Comparison of ENCODE assay signal across 17 cellular contexts in genomic region chr5:57207681-57208080, GRCh38. TPM values are rescaled to one million over a fixed set of nuclear protein-coding genes. Genes with fewer than 3 reads are reported as not detected.
DNase-seq lines count a peak whose midpoint lies in the region; ATAC-seq and TF ChIP-seq lines count a peak whose summit lies in the region.
"Had no signal": no experiment of that assay in that cellular context is flagged by ENCODE, and none has a peak within 500 bp of the region (broad histone marks: within the 10 kb centered on the region; RNA-seq: fewer than 3 reads in every experiment).

No MANE protein-coding gene starts in this region.

- TF ChIP-seq CTCF in CD14-positive monocyte (IDR thresholded peaks at IDR 0.05) (no peak), heart left ventricle (IDR thresholded peaks at IDR 0.05) (no peak), neural crest cell (conservative IDR thresholded peaks at IDR 0.05) (no peak), GM13976 (IDR thresholded peaks at IDR 0.05; ENCODE audit: borderline replicate concordance, control extremely low read depth, extremely low read depth, insufficient read depth, missing control alignments) (no peak)

- H3K27me3 Mint-ChIP-seq in CD14-positive monocyte (ENCODE audit: low read depth in 3 of 3) (peaks cover 0 to 1% (median 0%) of the 10 kb centered on the region in 3 donors), T-helper 17 cell (no peaks in the 10 kb centered on the region), neural crest cell (ENCODE audit: low read depth) (no peaks in the 10 kb centered on the region)
- H3K27me3 Mint-ChIP-seq: activated naive CD8-positive, alpha-beta T cell treated with anti-CD3 and anti-CD28 coated beads for 36 hours had no signal

- ATAC-seq in T-helper 17 cell (no peak), heart left ventricle (peak; percentile 94 to 96 (median 95))

- in situ Hi-C loops in GM13976 (cut with MboI; ENCODE audit: low sequenced_read_pairs, unreplicated experiment): no loop called here

- H3K27ac ChIP-seq in heart left ventricle: peak overlapping the region; percentile 62 to 94 (median 80)

- H3K4me3 Mint-ChIP-seq in CD14-positive monocyte (no peak overlapping the region), T-helper 17 cell (no peak overlapping the region), neural crest cell (no peak overlapping the region)
- H3K4me3 Mint-ChIP-seq: activated naive CD8-positive, alpha-beta T cell treated with anti-CD3 and anti-CD28 coated beads for 36 hours; T-helper 1 cell treated with Interleukin-12 subunit alpha and Interleukin-12 subunit beta and Interleukin-4 antibody, amounts not matched to agents 30 μg/mL and 1 μg/mL, for 36 hours had no signal

- no peaks in the 10 kb centered on the region for H3K9me3 ChIP-seq in T-helper 17 cell (ENCODE audit: control insufficient read depth, low read length, poor library complexity, severe bottlenecking)
- H3K9me3 ChIP-seq in heart left ventricle: no peaks in the 10 kb centered on the region

- H3K36me3 Mint-ChIP-seq in CD14-positive monocyte (peaks cover 20 to 29% of the 10 kb centered on the region in 2 donors), T-helper 17 cell (ENCODE audit: low read depth) (peaks cover 2% of the 10 kb centered on the region), neural crest cell (ENCODE audit: low read depth) (peaks cover 14% of the 10 kb centered on the region)

- H3K36me3 ChIP-seq in heart left ventricle: peaks cover 0 to 5% (median 0%) of the 10 kb centered on the region in 9 donors

- H3K4me1 ChIP-seq in heart left ventricle: peaks cover 5 to 74% (median 48%) of the 10 kb centered on the region in 12 donors

- peak overlapping the region in 2 of 12 donors; percentile 8 to 20 for H3K4me3 ChIP-seq in heart left ventricle

- H3K9me3 Mint-ChIP-seq in CD14-positive monocyte (peaks cover 0 to 5% (median 3%) of the 10 kb centered on the region in 7 donors), neural crest cell (peaks cover 2% of the 10 kb centered on the region)
- H3K9me3 Mint-ChIP-seq: activated naive CD8-positive, alpha-beta T cell treated with anti-CD3 and anti-CD28 coated beads for 36 hours; T-helper 1 cell treated with Interleukin-12 subunit alpha and Interleukin-12 subunit beta and Interleukin-4 antibody, amounts not matched to agents 30 μg/mL and 1 μg/mL, for 36 hours had no signal

- intact Hi-C loops in CD14-positive monocyte (cut with micrococcal nuclease) (loop anchor here in 1 of 2 donors (5.0 kb wide), 1 partner anchor 35 kb away; the partner anchor contains the start of gene GPBP1), heart left ventricle (cut with DNase I) (loop anchor here in 5 of 10 donors (5.0 kb wide), 1 partner anchor 35 kb away; the partner anchor contains the start of gene GPBP1 (in 5 of the 5))

- DNase-seq in CD14-positive monocyte (ENCODE audit: low spot score) (no peak), T-helper 17 cell (no peak), heart left ventricle (peak; percentile 76 to 93 (median 83)), neural crest cell (ENCODE audit: low read depth, low spot score) (no peak), GM13976 (ENCODE audit: low spot score) (no peak), pons (ENCODE audit: low spot score) (no peak), hepatic stellate cell (ENCODE audit: low spot score) (no peak), NCI-H1105 (lab: John Stamatoyannopoulos, UW) (no peak)
- DNase-seq: activated CD4-positive, CD25-positive, alpha-beta regulatory T cell; activated CD8-positive, alpha-beta memory T cell treated with anti-CD3 and anti-CD28 coated beads, Interleukin-2, amount 50 U/mL, for 48 hours; activated naive CD8-positive, alpha-beta T cell treated with anti-CD3 and anti-CD28 coated beads for 36 hours; Calu3; caudate nucleus; effector memory CD4-positive, alpha-beta T cell; HCEC 1CT; NCI-H345 had no signal

- peak overlapping the region in 4 of 7 donors; percentile 11 to 70 (median 52) for H3K27ac Mint-ChIP-seq in CD14-positive monocyte
- peak overlapping the region; percentile 85 for H3K27ac Mint-ChIP-seq in T-helper 17 cell
- peak overlapping the region; percentile 57 for H3K27ac Mint-ChIP-seq in neural crest cell (ENCODE audit: unreplicated experiment)
- H3K27ac Mint-ChIP-seq: activated naive CD8-positive, alpha-beta T cell treated with anti-CD3 and anti-CD28 coated beads for 36 hours; T-helper 1 cell treated with Interleukin-12 subunit alpha and Interleukin-12 subunit beta and Interleukin-4 antibody, amounts not matched to agents 30 μg/mL and 1 μg/mL, for 36 hours had no signal

- 43 to 80% (median 62%) methylated on average over 6 to 7 of the region's 7 CpGs for WGBS in heart left ventricle, 4 donors

- no peaks in the 10 kb centered on the region for H3K27me3 ChIP-seq in heart left ventricle

- H3K4me1 Mint-ChIP-seq in CD14-positive monocyte: peaks cover 47% of the 10 kb centered on the region
- peaks cover 47% of the 10 kb centered on the region for H3K4me1 Mint-ChIP-seq in T-helper 17 cell
- H3K4me1 Mint-ChIP-seq in neural crest cell: peaks cover 20% of the 10 kb centered on the region

- peak in 1 of 2 donors; percentile 30 for TF ChIP-seq POLR2A in heart left ventricle (IDR thresholded peaks at IDR 0.05)

RNA-seq across cellular contexts. Expression of gene GPBP1, which starts 33.8 kb away (rescaled TPM):
- polyA plus RNA-seq in CD14-positive monocyte (10 to 100 TPM; 23.2 to 43.7 TPM), heart left ventricle (10 to 100 TPM; 31.0 to 48.3 TPM)
- total RNA-seq in T-helper 17 cell (100 to 1,000 TPM; 135 to 136 TPM), heart left ventricle (10 to 100 TPM; 41.8 to 60.9 (median 50.1) TPM), neural crest cell (99.6 and 111 TPM in 2 replicates)

Comparison
In these comparisons a context has a peak if more than half of its experiments do, and no peak if none do; other contexts are left out.
1. DNase-seq: peak in heart left ventricle (5 of 5); none in CD14-positive monocyte (single experiment), T-helper 17 cell (0 of 3), neural crest cell (single experiment), GM13976 (single experiment), pons (single experiment), hepatic stellate cell (single experiment) and NCI-H1105 (single experiment).
2. Peak in every context shown above with its lines, with median percentiles within 50 percentile points of each other: H3K27ac Mint-ChIP-seq.